ENCODE assay signal across 8 cellular contexts in the genomic region with DNA sequence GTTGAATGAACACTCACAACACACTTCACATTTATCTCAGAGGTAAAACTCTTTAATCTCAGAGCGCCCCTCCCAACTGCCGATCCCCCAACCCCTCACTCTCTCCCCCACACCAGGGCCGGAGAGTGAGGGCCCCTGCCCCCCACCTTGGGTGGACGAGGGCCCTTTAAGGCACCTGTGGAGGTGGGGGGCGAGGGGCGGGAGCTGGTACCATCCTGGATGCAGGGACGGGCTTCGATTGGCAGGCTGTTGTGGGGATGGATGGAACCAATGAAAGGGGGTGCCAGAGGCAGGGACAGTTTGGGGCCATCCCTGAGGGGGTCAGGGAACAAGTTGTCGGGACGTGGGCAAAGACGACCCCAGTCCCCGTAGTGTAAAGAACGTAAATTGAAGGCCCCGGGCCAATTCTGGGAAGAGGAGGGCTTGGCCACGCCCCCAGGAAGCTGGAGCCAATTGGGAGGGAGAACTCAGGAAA. TPM values are rescaled to one million over a fixed set of nuclear protein-coding genes. Genes with fewer than 3 reads are reported as not detected.
A peak's percentile ranks its signal among the peaks of the same experiment; 100 is the strongest.
DNase-seq lines count a peak whose midpoint lies in the region; ATAC-seq, FAIRE-seq and TF ChIP-seq lines count a peak whose summit lies in the region.

No MANE protein-coding gene starts in this region.

- H3K27me3 ChIP-seq in ascending aorta, result no peaks in the 10 kb centered on the region
- no peaks in the 10 kb centered on the region for H3K27me3 ChIP-seq in lower lobe of right lung (ENCODE audit: low read depth)

- ATAC-seq in GM19023 (IDR thresholded peaks at IDR 0.05; ENCODE audit: unreplicated experiment) (peak; percentile 5), HG03060 (IDR thresholded peaks at IDR 0.05; ENCODE audit: low read depth, unreplicated experiment) (peak; percentile 5), lower lobe of right lung (peak; percentile 2 to 18)

- no peak for FAIRE-seq in GM19239 (lab: Jason Lieb, UNC)

- H3K27ac ChIP-seq in ascending aorta (peak overlapping the region; percentile 93 to 97), lower lobe of right lung (peak overlapping the region; percentile 85)

- intact Hi-C loops in ascending aorta (cut with DNase I), result loop anchor here (1.0 to 5.0 kb wide), 4 partner anchors 60 to 277 kb away; a partner anchor contains a TSS
- intact Hi-C loops in lower lobe of right lung (cut with DNase I), result no loop called here

- H3K36me3 ChIP-seq in ascending aorta (peaks cover 3 to 7% of the 10 kb centered on the region in 2 donors), lower lobe of right lung (peaks cover 22% of the 10 kb centered on the region)

- DNase-seq in ascending aorta (ENCODE audit: low spot score in 2 of 2) (no peak), lower lobe of right lung (no peak), SKM-1 (lab: John Stamatoyannopoulos, UW; ENCODE audit: unreplicated experiment) (no peak), GM19239 (ENCODE audit: insufficient read length, low spot score) (no peak), DMS79 (lab: John Stamatoyannopoulos, UW) (no peak)
- no peak for DNase-seq in activated CD4-positive, alpha-beta T cell treated with anti-CD3 and anti-CD28 coated beads for 4 hours

- H3K4me3 ChIP-seq in ascending aorta (peak overlapping the region; percentile 44 to 54), lower lobe of right lung (peak overlapping the region; percentile 70)

- peaks cover 19 to 32% of the 10 kb centered on the region in 2 donors for H3K4me1 ChIP-seq in ascending aorta
- peaks cover 46% of the 10 kb centered on the region for H3K4me1 ChIP-seq in lower lobe of right lung

- H3K9me3 ChIP-seq in ascending aorta (no peaks in the 10 kb centered on the region), lower lobe of right lung (no peaks in the 10 kb centered on the region)

- TF ChIP-seq CTCF in ascending aorta (IDR thresholded peaks at IDR 0.05) (no peak), lower lobe of right lung (IDR thresholded peaks at IDR 0.05) (no peak)

RNA-seq across cellular contexts. Expression of a gene that starts 1.7 kb away (rescaled TPM):
- total RNA-seq in ascending aorta (46.3 TPM), lower lobe of right lung (78.0 TPM)

RNA-seq across cellular contexts. Expression of a gene that starts 8.1 kb away (rescaled TPM):
- 12.8 TPM for total RNA-seq in ascending aorta
- 29.7 TPM for total RNA-seq in lower lobe of right lung

RNA-seq across cellular contexts. Expression of a gene that starts 8.5 kb away (rescaled TPM):
- total RNA-seq in ascending aorta (44.6 TPM), lower lobe of right lung (53.1 TPM)

RNA-seq across cellular contexts. Expression of a gene that starts 18.1 kb away (rescaled TPM):
- total RNA-seq in ascending aorta (163 TPM), lower lobe of right lung (124 TPM)

RNA-seq across cellular contexts. Expression of a gene that starts 27.6 kb away (rescaled TPM):
- total RNA-seq in ascending aorta (0.96 TPM), lower lobe of right lung (1.6 TPM)
